ENCODE assay signal across 23 cellular contexts in the genomic region with DNA sequence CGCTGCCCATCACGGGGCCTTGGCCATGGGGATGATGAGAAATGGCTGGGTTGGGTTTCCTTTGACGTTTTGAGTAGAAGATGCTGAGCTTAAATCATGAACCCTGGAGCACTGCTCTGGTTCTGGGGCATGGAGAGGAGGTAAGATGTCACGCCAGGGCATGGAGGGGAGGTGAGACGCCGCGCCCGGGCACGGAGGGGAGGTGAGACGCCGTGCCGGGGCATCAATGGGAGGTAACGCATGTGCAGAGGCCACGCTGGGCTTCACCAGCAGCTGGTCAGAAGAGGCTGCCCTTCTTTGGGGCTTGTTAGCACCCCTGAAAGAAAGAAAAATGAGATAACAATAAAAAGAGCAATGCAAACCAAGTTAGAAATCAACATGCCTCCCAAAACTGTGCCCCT.
DNase-seq lines count a peak whose midpoint lies in the region; ATAC-seq, FAIRE-seq and TF ChIP-seq lines count a peak whose summit lies in the region.
"Had no signal": no experiment of that assay in that cellular context is flagged by ENCODE, and none has a peak within 500 bp of the region (broad histone marks: within the 10 kb centered on the region; RNA-seq: fewer than 3 reads in every experiment).

No MANE protein-coding gene starts in this region.

- peak overlapping the region; percentile 75 for H4K8ac ChIP-seq in H1 (ENCODE audit: extremely low read depth, insufficient read depth, low read length)

- H3K36me3 Mint-ChIP-seq in activated CD8-positive, alpha-beta memory T cell treated with anti-CD3 and anti-CD28 coated beads, Interleukin-2, amount 10 ng/mL, durations not matched to agents 7 days and 5 days: no peaks in the 10 kb centered on the region
- no peaks in the 10 kb centered on the region for H3K36me3 Mint-ChIP-seq in neural crest cell (ENCODE audit: low read depth)
- no peaks in the 10 kb centered on the region for H3K36me3 Mint-ChIP-seq in stimulated activated effector memory CD8-positive, alpha-beta T cell treated with anti-CD3 and anti-CD28 coated beads, Interleukin-12 subunit alpha, Interleukin-12 subunit beta, amount 100 ng/mL, for 72 hours
- H3K36me3 Mint-ChIP-seq: CD8-positive, alpha-beta T cell; IgD-negative memory B cell had no signal

- no peak overlapping the region for H3K4me3 Mint-ChIP-seq in activated CD8-positive, alpha-beta memory T cell treated with anti-CD3 and anti-CD28 coated beads, Interleukin-2, amount 10 ng/mL, durations not matched to agents 7 days and 5 days
- H3K4me3 Mint-ChIP-seq in neural crest cell: peak overlapping the region; percentile 39
- H3K4me3 Mint-ChIP-seq in stimulated activated effector memory CD8-positive, alpha-beta T cell treated with anti-CD3 and anti-CD28 coated beads, Interleukin-12 subunit alpha, Interleukin-12 subunit beta, amount 100 ng/mL, for 72 hours: no peak overlapping the region
- H3K4me3 Mint-ChIP-seq: CD8-positive, alpha-beta T cell; IgD-negative memory B cell had no signal

- H3K23ac ChIP-seq in H1 (ENCODE audit: insufficient read length): no peak overlapping the region

- TF ChIP-seq EP300 in H1 (IDR thresholded peaks at IDR 0.05; ENCODE audit: borderline replicate concordance in 1 of 2, low read depth in 2 of 2, low read length in 2 of 2): no peak

- H3K18ac ChIP-seq in H1 (ENCODE audit: extremely low read depth, low read length): no peak overlapping the region

- no peaks in the 10 kb centered on the region for H3K9me3 Mint-ChIP-seq in activated CD8-positive, alpha-beta memory T cell treated with anti-CD3 and anti-CD28 coated beads, Interleukin-2, amount 10 ng/mL, durations not matched to agents 7 days and 5 days (ENCODE audit: low read depth)
- no peaks in the 10 kb centered on the region for H3K9me3 Mint-ChIP-seq in neural crest cell
- no peaks in the 10 kb centered on the region for H3K9me3 Mint-ChIP-seq in stimulated activated effector memory CD8-positive, alpha-beta T cell treated with anti-CD3 and anti-CD28 coated beads, Interleukin-12 subunit alpha, Interleukin-12 subunit beta, amount 100 ng/mL, for 72 hours
- H3K9me3 Mint-ChIP-seq: CD8-positive, alpha-beta T cell had no signal

- no peak for FAIRE-seq in H1 (lab: Jason Lieb, UNC)
- FAIRE-seq: GM12891, RCC 7860 had no signal

- H3K27me3 ChIP-seq in H1 (replicated peaks in 1 of 4; ENCODE audit: control insufficient read depth in 3 of 4, extremely low read depth in 1 of 4, insufficient read depth in 3 of 4, low read length in 3 of 4): no peaks in the 10 kb centered on the region; a peak in 2 of 7 replicates
- H3K27me3 ChIP-seq in Peyer's patch: no peaks in the 10 kb centered on the region
- H3K27me3 ChIP-seq: SJCRH30 had no signal

- H3K79me1 ChIP-seq in H1 (ENCODE audit: low read depth, low read length): no peaks in the 10 kb centered on the region

- peak overlapping the region; percentile 79 for H4K91ac ChIP-seq in H1 (replicated peaks; ENCODE audit: insufficient read length, low read length)

- H3K4ac ChIP-seq in H1 (replicated peaks; ENCODE audit: insufficient read length, low read depth, low read length): no peak overlapping the region

- H3K27ac ChIP-seq in H1 (ENCODE audit: low read depth, low read length) (no peak overlapping the region), Peyer's patch (no peak overlapping the region)
- H3K27ac ChIP-seq: SJCRH30 had no signal

- CTCF ChIA-PET in activated CD8-positive, alpha-beta memory T cell treated with anti-CD3 and anti-CD28 coated beads, Interleukin-2, amount 10 ng/mL, durations not matched to agents 7 days and 5 days (lab: Charles Lee): no interaction called here
- CTCF ChIA-PET in H1 (lab: Charles Lee; ENCODE audit: partially characterized antibody): no interaction called here

- H2AFZ ChIP-seq in H1 (ENCODE audit: low read length): no peak overlapping the region

- H3K4me1 ChIP-seq in H1 (replicated peaks in 1 of 4; ENCODE audit: control insufficient read depth in 3 of 4, insufficient read depth in 4 of 4, low read length in 3 of 4) (peaks cover 0 to 6% (median 4%) of the 10 kb centered on the region in 4 experiments; a peak in 4 of 7 replicates), Peyer's patch (no peaks in the 10 kb centered on the region)
- H3K4me1 ChIP-seq: HAP-1, SJCRH30 had no signal

- no peaks in the 10 kb centered on the region for H3K79me2 ChIP-seq in H1 (ENCODE audit: control insufficient read depth in 1 of 2, insufficient read depth in 2 of 2, low read length in 2 of 2)

- H3K27ac Mint-ChIP-seq in activated CD8-positive, alpha-beta memory T cell treated with anti-CD3 and anti-CD28 coated beads, Interleukin-2, amount 10 ng/mL, durations not matched to agents 7 days and 5 days: no peak overlapping the region
- H3K27ac Mint-ChIP-seq in neural crest cell (ENCODE audit: unreplicated experiment): peak overlapping the region; percentile 93
- no peak overlapping the region for H3K27ac Mint-ChIP-seq in stimulated activated effector memory CD8-positive, alpha-beta T cell treated with anti-CD3 and anti-CD28 coated beads, Interleukin-12 subunit alpha, Interleukin-12 subunit beta, amount 100 ng/mL, for 72 hours
- H3K27ac Mint-ChIP-seq: CD8-positive, alpha-beta T cell had no signal

- TF ChIP-seq RAD21 in H1 (IDR thresholded peaks at IDR 0.05 in 1 of 2, conservative IDR thresholded peaks at IDR 0.05 in 1 of 2; ENCODE audit: low read depth in 2 of 2, low read length in 2 of 2): no peak

- H2BK12ac ChIP-seq in H1 (ENCODE audit: low read depth, low read length): no peak overlapping the region

- no peak overlapping the region for H3K56ac ChIP-seq in H1 (replicated peaks; ENCODE audit: insufficient read length, low read depth, low read length)

- POLR2A ChIA-PET in H1 (lab: Charles Lee; ENCODE audit: partially characterized antibody): no interaction called here

- H3K9ac ChIP-seq in H1 (replicated peaks in 1 of 4; ENCODE audit: extremely low read depth in 1 of 4, low read depth in 3 of 4, low read length in 3 of 4): no peak overlapping the region

- no peak overlapping the region for H2BK120ac ChIP-seq in H1 (replicated peaks; ENCODE audit: low read depth, low read length)

- H2AK5ac ChIP-seq in H1 (ENCODE audit: low read depth, low read length): 0 out of 2 replicates have a peak overlapping the region, but pooled peaks have one; percentile 24

- no peak overlapping the region for H4K5ac ChIP-seq in H1 (ENCODE audit: insufficient read length, low read depth, low read length)

- H3K23me2 ChIP-seq in H1 (ENCODE audit: low read depth, low read length): no peaks in the 10 kb centered on the region

- no peaks in the 10 kb centered on the region for H3K9me3 ChIP-seq in H1 (ENCODE audit: insufficient read depth in 2 of 2, low read depth in 1 of 2, low read length in 1 of 2)
- H3K9me3 ChIP-seq in Peyer's patch: no peaks in the 10 kb centered on the region
- H3K9me3 ChIP-seq: HAP-1, SJCRH30 had no signal

- no peak overlapping the region for H2BK20ac ChIP-seq in H1 (ENCODE audit: low read length)

- no peak overlapping the region for H3K4me2 ChIP-seq in H1 (ENCODE audit: insufficient read depth in 1 of 2, low read depth in 2 of 2, low read length in 2 of 2)

- no peaks in the 10 kb centered on the region for H3K27me3 Mint-ChIP-seq in activated CD8-positive, alpha-beta memory T cell treated with anti-CD3 and anti-CD28 coated beads, Interleukin-2, amount 10 ng/mL, durations not matched to agents 7 days and 5 days
- H3K27me3 Mint-ChIP-seq in neural crest cell (ENCODE audit: low read depth): peaks cover 23% of the 10 kb centered on the region
- H3K27me3 Mint-ChIP-seq: IgD-negative memory B cell had no signal

- H3K36me3 ChIP-seq in H1 (ENCODE audit: control insufficient read depth in 2 of 4, insufficient read depth in 4 of 4, low read length in 3 of 4) (no peaks in the 10 kb centered on the region), Peyer's patch (no peaks in the 10 kb centered on the region)
- H3K36me3 ChIP-seq: HAP-1, SJCRH30 had no signal

- ATAC-seq in activated CD8-positive, alpha-beta memory T cell treated with anti-CD3 and anti-CD28 coated beads, Interleukin-2, amount 10 ng/mL, durations not matched to agents 7 days and 5 days: no peak
- peak; percentile 42 for ATAC-seq in stimulated activated effector memory CD8-positive, alpha-beta T cell treated with anti-CD3 and anti-CD28 coated beads, Interleukin-12 subunit alpha, Interleukin-12 subunit beta, amount 100 ng/mL, for 72 hours
- no peak for ATAC-seq in GM21619 (IDR thresholded peaks at IDR 0.05; ENCODE audit: unreplicated experiment)
- ATAC-seq: CD8-positive, alpha-beta T cell had no signal

- DNase-seq in activated CD8-positive, alpha-beta memory T cell treated with anti-CD3 and anti-CD28 coated beads, Interleukin-2, amount 10 ng/mL, durations not matched to agents 7 days and 5 days: peak; percentile 19
- DNase-seq in activated CD8-positive, alpha-beta memory T cell treated with anti-CD3 and anti-CD28 coated beads, Interleukin-2, amount 50 U/mL, for 4 hours: no peak
- DNase-seq in H1 (ENCODE audit: low read depth in 1 of 2, low spot score in 2 of 2): no peak
- DNase-seq in neural crest cell (ENCODE audit: low read depth, low spot score): no peak
- no peak for DNase-seq in stimulated activated effector memory CD8-positive, alpha-beta T cell treated with anti-CD3 and anti-CD28 coated beads, Interleukin-12 subunit alpha, Interleukin-12 subunit beta, amount 100 ng/mL, for 72 hours (ENCODE audit: low spot score in 2 of 2)
- DNase-seq in NCI-H1694 treated with DMSO at 0.1 percent for 48 hours (lab: John Stamatoyannopoulos, UW): no peak
- no peak for DNase-seq in Peyer's patch
- DNase-seq: AML-193, C1 segment of cervical spinal cord, DMS153, NCI-H1105 treated with DMSO at 0.1 percent for 48 hours, NCI-H1694, NCI-H2081 treated with DMSO at 0.1 percent for 48 hours, NCI-H2171 treated with DMSO at 0.1 percent for 48 hours, NCI-H446, NCI-H526, SJCRH30 had no signal

- TF ChIP-seq CTCF in H1 (IDR thresholded peaks at IDR 0.05; ENCODE audit: control extremely low read depth in 1 of 3, insufficient read depth in 1 of 3, low read depth in 1 of 3, low read length in 3 of 3) (no peak), neural crest cell (conservative IDR thresholded peaks at IDR 0.05) (no peak), Peyer's patch (IDR thresholded peaks at IDR 0.05) (no peak)

- TF ChIP-seq POLR2A in H1 (IDR thresholded peaks at IDR 0.05; ENCODE audit: control extremely low read depth in 1 of 2, low read depth in 2 of 2, low read length in 2 of 2): no peak
- no peak for TF ChIP-seq POLR2A in Peyer's patch (IDR thresholded peaks at IDR 0.05)

- WGBS in H1 (ENCODE audit: extremely low coverage in 1 of 2, insufficient coverage in 1 of 2, insufficient read length in 1 of 2, insufficient replicate concordance in 2 of 2, low coverage in 1 of 2, low lambda C conversion rate in 2 of 2, missing lambda C conversion rate in 1 of 2), 2 experiments: 90% methylated on average over 12 of the region's 14 CpGs; no CpG with 5 or more reads in 1 of the 2 experiments

- no peak overlapping the region for H3K14ac ChIP-seq in H1 (ENCODE audit: insufficient read length)

- H4K20me1 ChIP-seq in H1 (replicated peaks in 1 of 2; ENCODE audit: control insufficient read depth in 1 of 2, insufficient read depth in 2 of 2, low read length in 2 of 2): no peaks in the 10 kb centered on the region

- H3K4me1 Mint-ChIP-seq in activated CD8-positive, alpha-beta memory T cell treated with anti-CD3 and anti-CD28 coated beads, Interleukin-2, amount 10 ng/mL, durations not matched to agents 7 days and 5 days: no peaks in the 10 kb centered on the region
- peaks cover 45% of the 10 kb centered on the region for H3K4me1 Mint-ChIP-seq in neural crest cell
- no peaks in the 10 kb centered on the region for H3K4me1 Mint-ChIP-seq in stimulated activated effector memory CD8-positive, alpha-beta T cell treated with anti-CD3 and anti-CD28 coated beads, Interleukin-12 subunit alpha, Interleukin-12 subunit beta, amount 100 ng/mL, for 72 hours
- H3K4me1 Mint-ChIP-seq: IgD-negative memory B cell had no signal

- no peak overlapping the region for H3K4me3 ChIP-seq in H1 (ENCODE audit: extremely low read depth in 1 of 4, insufficient read depth in 2 of 4, low read depth in 3 of 4, low read length in 4 of 4)
- no peak overlapping the region for H3K4me3 ChIP-seq in Peyer's patch
- H3K4me3 ChIP-seq: HAP-1, SJCRH30 had no signal

- no peak overlapping the region for H2BK15ac ChIP-seq in H1 (ENCODE audit: low read length)

- H2BK5ac ChIP-seq in H1 (ENCODE audit: low read depth, low read length): no peak overlapping the region
